Comparison of ENCODE assay signal across 1 cellular context in the genomic region with DNA sequence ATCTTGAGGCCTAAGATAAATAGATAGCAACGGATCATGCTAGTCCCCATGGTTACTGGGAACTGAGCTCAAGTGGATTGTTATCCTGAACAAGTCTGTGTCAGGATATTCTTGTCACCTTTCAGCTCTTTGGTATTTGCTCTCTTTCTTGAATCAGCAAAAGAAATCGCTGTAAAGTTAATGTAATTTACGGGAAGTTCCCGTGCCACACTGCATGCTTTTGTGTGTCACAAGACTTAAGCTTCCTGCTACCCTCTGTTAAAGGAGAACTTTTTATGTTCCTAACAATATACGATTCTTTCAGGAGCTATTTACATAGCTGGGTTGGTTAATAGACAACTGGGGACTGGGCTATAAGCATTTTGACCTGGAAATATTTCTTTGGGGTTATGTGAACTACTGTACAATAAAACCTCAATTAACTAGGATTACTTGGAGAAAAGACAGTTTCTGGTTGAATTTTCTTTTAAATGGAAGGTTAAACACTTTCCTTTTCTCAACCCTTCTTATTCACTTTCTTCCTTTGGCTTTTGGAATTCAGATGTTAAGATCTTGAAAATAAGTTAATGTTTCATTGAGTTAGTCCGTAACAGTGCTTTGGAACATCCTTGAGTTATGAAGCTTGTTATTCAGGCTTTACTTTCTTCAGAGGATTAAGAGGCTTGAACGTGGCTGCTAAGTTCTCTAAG.
TF ChIP-seq lines count a peak whose summit lies in the region.

No MANE protein-coding gene starts in this region.

TF ChIP-seq in HepG2, 621 proteins besides CTCF, POLR2A, EP300 and RAD21 (continued from another document and continues in another):
- TF ChIP-seq, protein P1, sequence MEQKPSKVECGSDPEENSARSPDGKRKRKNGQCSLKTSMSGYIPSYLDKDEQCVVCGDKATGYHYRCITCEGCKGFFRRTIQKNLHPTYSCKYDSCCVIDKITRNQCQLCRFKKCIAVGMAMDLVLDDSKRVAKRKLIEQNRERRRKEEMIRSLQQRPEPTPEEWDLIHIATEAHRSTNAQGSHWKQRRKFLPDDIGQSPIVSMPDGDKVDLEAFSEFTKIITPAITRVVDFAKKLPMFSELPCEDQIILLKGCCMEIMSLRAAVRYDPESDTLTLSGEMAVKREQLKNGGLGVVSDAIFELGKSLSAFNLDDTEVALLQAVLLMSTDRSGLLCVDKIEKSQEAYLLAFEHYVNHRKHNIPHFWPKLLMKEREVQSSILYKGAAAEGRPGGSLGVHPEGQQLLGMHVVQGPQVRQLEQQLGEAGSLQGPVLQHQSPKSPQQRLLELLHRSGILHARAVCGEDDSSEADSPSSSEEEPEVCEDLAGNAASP (CRISPR knock-in tag; IDR thresholded peaks at IDR 0.05; ENCODE audit: borderline replicate concordance) = peak; percentile 96
- TF ChIP-seq FOXP1 (IDR thresholded peaks at IDR 0.05) (no peak), FOXP1 (CRISPR knock-in tag; IDR thresholded peaks at IDR 0.05) (peak; percentile 86), GATAD1 (CRISPR knock-in tag; IDR thresholded peaks at IDR 0.05) (peak; percentile 71), ZSCAN9 (CRISPR knock-in tag; IDR thresholded peaks at IDR 0.05; ENCODE audit: borderline replicate concordance) (peak; percentile 94), CBX2 (IDR thresholded peaks at IDR 0.05; ENCODE audit: low read depth, low read length) (no peak), CBX2 (CRISPR knock-in tag; IDR thresholded peaks at IDR 0.05; ENCODE audit: low read depth) (no peak), XBP1 (CRISPR knock-in tag; IDR thresholded peaks at IDR 0.05) (no peak), KAT7 (CRISPR knock-in tag; IDR thresholded peaks at IDR 0.05; ENCODE audit: borderline replicate concordance) (peak; percentile 79), MBD4 (IDR thresholded peaks at IDR 0.05; ENCODE audit: borderline replicate concordance, low read length) (peak; percentile 62; the same call in 1 of the 2 replicates), ZFAT (CRISPR knock-in tag; conservative IDR thresholded peaks at IDR 0.05) (no peak), ZNF83 (CRISPR knock-in tag; IDR thresholded peaks at IDR 0.05; ENCODE audit: borderline replicate concordance) (no peak), DNMT3B (CRISPR knock-in tag; conservative IDR thresholded peaks at IDR 0.05) (peak; percentile 99), NFRKB (IDR thresholded peaks at IDR 0.05) (no peak), SIX4 (CRISPR knock-in tag; IDR thresholded peaks at IDR 0.05) (peak; percentile 70; the same call in 1 of the 2 replicates), POLR2AphosphoS2 (IDR thresholded peaks at IDR 0.05; ENCODE audit: low read depth, low read length) (no peak), NFKB2 (CRISPR knock-in tag; IDR thresholded peaks at IDR 0.05; ENCODE audit: borderline replicate concordance) (no peak), MXD4 (CRISPR knock-in tag; IDR thresholded peaks at IDR 0.05) (peak; percentile 84), KLF9 (CRISPR knock-in tag; IDR thresholded peaks at IDR 0.05; ENCODE audit: low read depth) (peak; percentile 50; the same call in 1 of the 2 replicates), NFYB (CRISPR knock-in tag; IDR thresholded peaks at IDR 0.05) (no peak), FOXC1 (CRISPR knock-in tag; IDR thresholded peaks at IDR 0.05; ENCODE audit: borderline replicate concordance) (no peak), KDM4B (CRISPR knock-in tag; IDR thresholded peaks at IDR 0.05) (peak; percentile 89; the same call in 1 of the 2 replicates), SP140L (CRISPR knock-in tag; IDR thresholded peaks at IDR 0.05; ENCODE audit: borderline replicate concordance) (peak; percentile 92), ZMYM4 (CRISPR knock-in tag; IDR thresholded peaks at IDR 0.05) (peak; percentile 81), HIVEP1 (CRISPR knock-in tag; IDR thresholded peaks at IDR 0.05) (no peak), ZNF75D (CRISPR knock-in tag; IDR thresholded peaks at IDR 0.05; ENCODE audit: borderline replicate concordance) (no peak), GATA4 (IDR thresholded peaks at IDR 0.05; ENCODE audit: borderline replicate concordance, low read depth) (peak; percentile 78; the same call in 1 of the 2 replicates), MIXL1 (CRISPR knock-in tag; IDR thresholded peaks at IDR 0.05) (peak; percentile 99), ZBTB38 (CRISPR knock-in tag; IDR thresholded peaks at IDR 0.05) (no peak; the same call in 1 of the 2 replicates), CEBPG (CRISPR knock-in tag; IDR thresholded peaks at IDR 0.05) (peak; percentile 89), PAWR (CRISPR knock-in tag; IDR thresholded peaks at IDR 0.05; ENCODE audit: borderline replicate concordance) (no peak), CBFB (CRISPR knock-in tag; IDR thresholded peaks at IDR 0.05) (peak; percentile 74; the same call in 1 of the 2 replicates), ZNF235 (CRISPR knock-in tag; IDR thresholded peaks at IDR 0.05; ENCODE audit: borderline replicate concordance) (no peak), SIX1 (CRISPR knock-in tag; IDR thresholded peaks at IDR 0.05; ENCODE audit: borderline replicate concordance) (peak; percentile 78; the same call in 1 of the 2 replicates), NPAS2 (CRISPR knock-in tag; IDR thresholded peaks at IDR 0.05; ENCODE audit: borderline replicate concordance) (no peak), MLLT10 (CRISPR knock-in tag; IDR thresholded peaks at IDR 0.05) (no peak), NFE2 (CRISPR knock-in tag; IDR thresholded peaks at IDR 0.05) (no peak), RCOR2 (CRISPR knock-in tag; IDR thresholded peaks at IDR 0.05) (peak; percentile 97), NCOA5 (CRISPR knock-in tag; IDR thresholded peaks at IDR 0.05) (no peak), SRSF1 (optimal IDR thresholded peaks at IDR 0.05; ENCODE audit: low read depth, low read length) (no peak)
- TF ChIP-seq, protein P2, sequence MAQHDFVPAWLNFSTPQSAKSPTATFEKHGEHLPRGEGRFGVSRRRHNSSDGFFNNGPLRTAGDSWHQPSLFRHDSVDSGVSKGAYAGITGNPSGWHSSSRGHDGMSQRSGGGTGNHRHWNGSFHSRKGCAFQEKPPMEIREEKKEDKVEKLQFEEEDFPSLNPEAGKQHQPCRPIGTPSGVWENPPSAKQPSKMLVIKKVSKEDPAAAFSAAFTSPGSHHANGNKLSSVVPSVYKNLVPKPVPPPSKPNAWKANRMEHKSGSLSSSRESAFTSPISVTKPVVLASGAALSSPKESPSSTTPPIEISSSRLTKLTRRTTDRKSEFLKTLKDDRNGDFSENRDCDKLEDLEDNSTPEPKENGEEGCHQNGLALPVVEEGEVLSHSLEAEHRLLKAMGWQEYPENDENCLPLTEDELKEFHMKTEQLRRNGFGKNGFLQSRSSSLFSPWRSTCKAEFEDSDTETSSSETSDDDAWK (CRISPR knock-in tag; IDR thresholded peaks at IDR 0.05) = no peak
- TF ChIP-seq, protein P3, sequence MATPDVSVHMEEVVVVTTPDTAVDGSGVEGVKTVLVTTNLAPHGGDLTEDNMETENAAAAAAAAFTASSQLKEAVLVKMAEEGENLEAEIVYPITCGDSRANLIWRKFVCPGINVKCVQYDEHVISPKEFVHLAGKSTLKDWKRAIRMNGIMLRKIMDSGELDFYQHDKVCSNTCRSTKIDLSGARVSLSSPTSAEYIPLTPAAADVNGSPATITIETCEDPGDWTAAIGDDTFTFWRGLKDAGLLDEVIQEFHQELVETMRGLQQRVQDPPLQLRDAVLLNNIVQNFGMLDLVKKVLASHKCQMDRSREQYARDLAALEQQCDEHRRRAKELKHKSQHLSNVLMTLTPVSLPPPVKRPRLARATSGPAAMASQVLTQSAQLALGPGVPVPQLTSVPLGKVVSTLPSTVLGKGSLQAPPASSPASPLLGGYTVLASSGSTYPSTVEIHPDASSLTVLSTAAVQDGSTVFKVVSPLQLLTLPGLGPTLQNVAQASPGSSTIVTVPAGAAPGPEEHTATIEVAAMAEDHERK (CRISPR knock-in tag; IDR thresholded peaks at IDR 0.05; ENCODE audit: low read depth) = peak; percentile 25; the same call in 1 of the 2 replicates
- TF ChIP-seq, protein P4, sequence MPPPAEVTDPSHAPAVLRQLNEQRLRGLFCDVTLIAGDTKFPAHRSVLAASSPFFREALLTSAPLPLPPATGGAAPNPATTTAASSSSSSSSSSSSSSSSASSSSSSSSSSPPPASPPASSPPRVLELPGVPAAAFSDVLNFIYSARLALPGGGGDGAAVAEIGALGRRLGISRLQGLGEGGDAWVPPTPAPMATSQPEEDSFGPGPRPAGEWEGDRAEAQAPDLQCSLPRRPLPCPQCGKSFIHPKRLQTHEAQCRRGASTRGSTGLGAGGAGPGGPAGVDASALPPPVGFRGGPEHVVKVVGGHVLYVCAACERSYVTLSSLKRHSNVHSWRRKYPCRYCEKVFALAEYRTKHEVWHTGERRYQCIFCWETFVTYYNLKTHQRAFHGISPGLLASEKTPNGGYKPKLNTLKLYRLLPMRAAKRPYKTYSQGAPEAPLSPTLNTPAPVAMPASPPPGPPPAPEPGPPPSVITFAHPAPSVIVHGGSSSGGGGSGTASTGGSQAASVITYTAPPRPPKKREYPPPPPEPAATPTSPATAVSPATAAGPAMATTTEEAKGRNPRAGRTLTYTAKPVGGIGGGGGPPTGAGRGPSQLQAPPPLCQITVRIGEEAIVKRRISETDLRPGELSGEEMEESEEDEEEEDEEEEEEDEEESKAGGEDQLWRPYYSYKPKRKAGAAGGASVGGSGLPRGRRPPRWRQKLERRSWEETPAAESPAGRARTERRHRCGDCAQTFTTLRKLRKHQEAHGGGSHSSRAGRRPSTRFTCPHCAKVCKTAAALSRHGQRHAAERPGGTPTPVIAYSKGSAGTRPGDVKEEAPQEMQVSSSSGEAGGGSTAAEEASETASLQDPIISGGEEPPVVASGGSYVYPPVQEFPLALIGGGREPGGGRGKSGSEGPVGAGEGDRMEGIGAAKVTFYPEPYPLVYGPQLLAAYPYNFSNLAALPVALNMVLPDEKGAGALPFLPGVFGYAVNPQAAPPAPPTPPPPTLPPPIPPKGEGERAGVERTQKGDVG (CRISPR knock-in tag; IDR thresholded peaks at IDR 0.05; ENCODE audit: borderline replicate concordance) = no peak
- TF ChIP-seq, protein P5, sequence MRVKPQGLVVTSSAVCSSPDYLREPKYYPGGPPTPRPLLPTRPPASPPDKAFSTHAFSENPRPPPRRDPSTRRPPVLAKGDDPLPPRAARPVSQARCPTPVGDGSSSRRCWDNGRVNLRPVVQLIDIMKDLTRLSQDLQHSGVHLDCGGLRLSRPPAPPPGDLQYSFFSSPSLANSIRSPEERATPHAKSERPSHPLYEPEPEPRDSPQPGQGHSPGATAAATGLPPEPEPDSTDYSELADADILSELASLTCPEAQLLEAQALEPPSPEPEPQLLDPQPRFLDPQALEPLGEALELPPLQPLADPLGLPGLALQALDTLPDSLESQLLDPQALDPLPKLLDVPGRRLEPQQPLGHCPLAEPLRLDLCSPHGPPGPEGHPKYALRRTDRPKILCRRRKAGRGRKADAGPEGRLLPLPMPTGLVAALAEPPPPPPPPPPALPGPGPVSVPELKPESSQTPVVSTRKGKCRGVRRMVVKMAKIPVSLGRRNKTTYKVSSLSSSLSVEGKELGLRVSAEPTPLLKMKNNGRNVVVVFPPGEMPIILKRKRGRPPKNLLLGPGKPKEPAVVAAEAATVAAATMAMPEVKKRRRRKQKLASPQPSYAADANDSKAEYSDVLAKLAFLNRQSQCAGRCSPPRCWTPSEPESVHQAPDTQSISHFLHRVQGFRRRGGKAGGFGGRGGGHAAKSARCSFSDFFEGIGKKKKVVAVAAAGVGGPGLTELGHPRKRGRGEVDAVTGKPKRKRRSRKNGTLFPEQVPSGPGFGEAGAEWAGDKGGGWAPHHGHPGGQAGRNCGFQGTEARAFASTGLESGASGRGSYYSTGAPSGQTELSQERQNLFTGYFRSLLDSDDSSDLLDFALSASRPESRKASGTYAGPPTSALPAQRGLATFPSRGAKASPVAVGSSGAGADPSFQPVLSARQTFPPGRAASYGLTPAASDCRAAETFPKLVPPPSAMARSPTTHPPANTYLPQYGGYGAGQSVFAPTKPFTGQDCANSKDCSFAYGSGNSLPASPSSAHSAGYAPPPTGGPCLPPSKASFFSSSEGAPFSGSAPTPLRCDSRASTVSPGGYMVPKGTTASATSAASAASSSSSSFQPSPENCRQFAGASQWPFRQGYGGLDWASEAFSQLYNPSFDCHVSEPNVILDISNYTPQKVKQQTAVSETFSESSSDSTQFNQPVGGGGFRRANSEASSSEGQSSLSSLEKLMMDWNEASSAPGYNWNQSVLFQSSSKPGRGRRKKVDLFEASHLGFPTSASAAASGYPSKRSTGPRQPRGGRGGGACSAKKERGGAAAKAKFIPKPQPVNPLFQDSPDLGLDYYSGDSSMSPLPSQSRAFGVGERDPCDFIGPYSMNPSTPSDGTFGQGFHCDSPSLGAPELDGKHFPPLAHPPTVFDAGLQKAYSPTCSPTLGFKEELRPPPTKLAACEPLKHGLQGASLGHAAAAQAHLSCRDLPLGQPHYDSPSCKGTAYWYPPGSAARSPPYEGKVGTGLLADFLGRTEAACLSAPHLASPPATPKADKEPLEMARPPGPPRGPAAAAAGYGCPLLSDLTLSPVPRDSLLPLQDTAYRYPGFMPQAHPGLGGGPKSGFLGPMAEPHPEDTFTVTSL (CRISPR knock-in tag; IDR thresholded peaks at IDR 0.05; ENCODE audit: borderline replicate concordance) = peak; percentile 94; the same call in 1 of the 2 replicates
- TF ChIP-seq, protein P6, sequence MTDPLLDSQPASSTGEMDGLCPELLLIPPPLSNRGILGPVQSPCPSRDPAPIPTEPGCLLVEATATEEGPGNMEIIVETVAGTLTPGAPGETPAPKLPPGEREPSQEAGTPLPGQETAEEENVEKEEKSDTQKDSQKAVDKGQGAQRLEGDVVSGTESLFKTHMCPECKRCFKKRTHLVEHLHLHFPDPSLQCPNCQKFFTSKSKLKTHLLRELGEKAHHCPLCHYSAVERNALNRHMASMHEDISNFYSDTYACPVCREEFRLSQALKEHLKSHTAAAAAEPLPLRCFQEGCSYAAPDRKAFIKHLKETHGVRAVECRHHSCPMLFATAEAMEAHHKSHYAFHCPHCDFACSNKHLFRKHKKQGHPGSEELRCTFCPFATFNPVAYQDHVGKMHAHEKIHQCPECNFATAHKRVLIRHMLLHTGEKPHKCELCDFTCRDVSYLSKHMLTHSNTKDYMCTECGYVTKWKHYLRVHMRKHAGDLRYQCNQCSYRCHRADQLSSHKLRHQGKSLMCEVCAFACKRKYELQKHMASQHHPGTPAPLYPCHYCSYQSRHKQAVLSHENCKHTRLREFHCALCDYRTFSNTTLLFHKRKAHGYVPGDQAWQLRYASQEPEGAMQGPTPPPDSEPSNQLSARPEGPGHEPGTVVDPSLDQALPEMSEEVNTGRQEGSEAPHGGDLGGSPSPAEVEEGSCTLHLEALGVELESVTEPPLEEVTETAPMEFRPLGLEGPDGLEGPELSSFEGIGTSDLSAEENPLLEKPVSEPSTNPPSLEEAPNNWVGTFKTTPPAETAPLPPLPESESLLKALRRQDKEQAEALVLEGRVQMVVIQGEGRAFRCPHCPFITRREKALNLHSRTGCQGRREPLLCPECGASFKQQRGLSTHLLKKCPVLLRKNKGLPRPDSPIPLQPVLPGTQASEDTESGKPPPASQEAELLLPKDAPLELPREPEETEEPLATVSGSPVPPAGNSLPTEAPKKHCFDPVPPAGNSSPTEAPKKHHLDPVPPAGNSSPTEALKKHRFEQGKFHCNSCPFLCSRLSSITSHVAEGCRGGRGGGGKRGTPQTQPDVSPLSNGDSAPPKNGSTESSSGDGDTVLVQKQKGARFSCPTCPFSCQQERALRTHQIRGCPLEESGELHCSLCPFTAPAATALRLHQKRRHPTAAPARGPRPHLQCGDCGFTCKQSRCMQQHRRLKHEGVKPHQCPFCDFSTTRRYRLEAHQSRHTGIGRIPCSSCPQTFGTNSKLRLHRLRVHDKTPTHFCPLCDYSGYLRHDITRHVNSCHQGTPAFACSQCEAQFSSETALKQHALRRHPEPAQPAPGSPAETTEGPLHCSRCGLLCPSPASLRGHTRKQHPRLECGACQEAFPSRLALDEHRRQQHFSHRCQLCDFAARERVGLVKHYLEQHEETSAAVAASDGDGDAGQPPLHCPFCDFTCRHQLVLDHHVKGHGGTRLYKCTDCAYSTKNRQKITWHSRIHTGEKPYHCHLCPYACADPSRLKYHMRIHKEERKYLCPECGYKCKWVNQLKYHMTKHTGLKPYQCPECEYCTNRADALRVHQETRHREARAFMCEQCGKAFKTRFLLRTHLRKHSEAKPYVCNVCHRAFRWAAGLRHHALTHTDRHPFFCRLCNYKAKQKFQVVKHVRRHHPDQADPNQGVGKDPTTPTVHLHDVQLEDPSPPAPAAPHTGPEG (CRISPR knock-in tag; IDR thresholded peaks at IDR 0.05) = no peak
